Comparison of ENCODE assay signal across 8 cellular contexts in the genomic region with DNA sequence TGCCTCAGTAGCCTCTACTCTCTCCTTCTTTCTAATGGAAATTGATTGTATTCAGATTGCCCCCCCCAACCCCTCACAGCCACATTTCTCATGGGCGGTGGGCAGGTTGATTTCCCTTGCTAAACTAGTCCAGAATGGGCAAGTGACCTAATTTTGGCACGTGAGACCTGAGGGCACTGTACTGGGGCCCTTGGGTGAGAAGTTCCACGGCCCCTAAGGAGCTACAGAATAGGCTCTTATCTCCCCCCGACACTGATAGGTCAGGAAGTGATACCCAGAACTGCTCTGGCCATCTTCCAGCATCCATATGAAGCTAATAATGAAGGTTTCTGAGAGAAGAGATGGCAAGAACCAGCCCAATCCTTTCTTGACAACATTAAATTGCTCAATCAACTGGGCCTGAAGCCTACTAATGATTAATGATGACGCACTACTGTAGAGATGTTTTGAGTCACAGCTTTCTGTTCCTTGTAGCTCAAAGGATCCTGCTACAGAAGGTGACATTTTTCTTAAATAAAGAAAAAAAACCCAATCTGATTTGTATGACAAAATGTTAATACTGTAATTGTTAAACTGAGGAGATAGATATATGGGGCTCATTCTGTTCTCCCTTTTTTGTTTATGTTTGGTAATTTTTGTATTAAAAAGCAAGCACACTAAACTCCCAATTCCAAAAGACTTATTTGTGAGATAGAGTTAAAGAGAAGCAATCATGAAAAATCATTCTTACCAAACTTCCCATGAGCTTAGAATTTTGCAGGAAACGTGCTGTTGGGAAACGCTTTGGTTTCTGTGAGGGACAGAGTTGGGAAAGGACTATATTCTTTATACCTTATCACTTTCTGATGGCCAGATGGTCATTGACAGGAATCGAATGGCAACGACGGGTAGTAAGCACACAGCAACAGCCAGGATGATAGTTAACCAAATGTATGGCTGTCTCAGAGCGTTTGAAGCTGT. TPM values are rescaled to one million over a fixed set of nuclear protein-coding genes. Genes with fewer than 3 reads are reported as not detected.
DNase-seq lines count a peak whose midpoint lies in the region; ATAC-seq and TF ChIP-seq lines count a peak whose summit lies in the region.

No MANE protein-coding gene starts in this region.

- ATAC-seq in GM18511 (IDR thresholded peaks at IDR 0.05; ENCODE audit: unreplicated experiment) (peak; percentile 99), HG02678 (IDR thresholded peaks at IDR 0.05; ENCODE audit: unreplicated experiment) (peak; percentile 92), RWPE2 (ENCODE audit: low read depth) (peak; percentile 91)

- no peak overlapping the region for H2BK5ac ChIP-seq in mesenchymal stem cell (ENCODE audit: low read depth, low read length, poor library complexity, severe bottlenecking)

- no peak overlapping the region for H3K18ac ChIP-seq in mesenchymal stem cell (ENCODE audit: low read depth in 1 of 2, low read length in 2 of 2)

- peaks cover 7% of the 10 kb centered on the region; the same call in 1 of the 2 replicates for H3K36me3 ChIP-seq in RWPE2 (ENCODE audit: low read depth)
- peaks cover 36 to 67% of the 10 kb centered on the region in 2 experiments for H3K36me3 ChIP-seq in mesenchymal stem cell (ENCODE audit: control insufficient read depth in 1 of 2, insufficient read depth in 2 of 2, low read depth in 1 of 2, low read length in 2 of 2)

- no peak overlapping the region for H2AK5ac ChIP-seq in mesenchymal stem cell (ENCODE audit: low read length, severe bottlenecking)

- no peak overlapping the region for H3K14ac ChIP-seq in mesenchymal stem cell (ENCODE audit: low read length in 2 of 2)

- no peak overlapping the region for H3K23ac ChIP-seq in mesenchymal stem cell (ENCODE audit: low read length in 2 of 2)

- H3K9ac ChIP-seq in mesenchymal stem cell (ENCODE audit: low read length), result peak overlapping the region; percentile 78

- no peak overlapping the region for H2AFZ ChIP-seq in mesenchymal stem cell (ENCODE audit: low read depth, low read length)

- TF ChIP-seq CTCF in RWPE2 (IDR thresholded peaks at IDR 0.05; ENCODE audit: poor library complexity, severe bottlenecking), result no peak

- no peak overlapping the region for H2BK15ac ChIP-seq in mesenchymal stem cell (ENCODE audit: low read depth, poor library complexity, severe bottlenecking)

- no peak overlapping the region for H3K4me3 ChIP-seq in RWPE2 (ENCODE audit: severe bottlenecking)
- H3K4me3 ChIP-seq in mesenchymal stem cell (ENCODE audit: insufficient read depth in 1 of 2, low read depth in 1 of 2, low read length in 2 of 2), result peak overlapping the region in 1 of 2 experiments; percentile 31

- H3K4ac ChIP-seq in mesenchymal stem cell (ENCODE audit: low read depth in 1 of 2, low read length in 2 of 2), result no peak overlapping the region

- H2BK120ac ChIP-seq in mesenchymal stem cell (ENCODE audit: low read depth, low read length), result no peak overlapping the region

- H3K9me3 ChIP-seq in RWPE2 (ENCODE audit: severe bottlenecking), result no peaks in the 10 kb centered on the region
- H3K9me3 ChIP-seq in mesenchymal stem cell (ENCODE audit: control insufficient read depth, low read length), result no peaks in the 10 kb centered on the region

- H2BK12ac ChIP-seq in mesenchymal stem cell (ENCODE audit: low read length in 2 of 2), result no peak overlapping the region

- H3K27me3 ChIP-seq in RWPE2 (ENCODE audit: insufficient read depth, poor library complexity, severe bottlenecking) (no peaks in the 10 kb centered on the region), mesenchymal stem cell (ENCODE audit: control insufficient read depth in 1 of 2, insufficient read depth in 1 of 2, low read length in 2 of 2) (no peaks in the 10 kb centered on the region)

- H4K91ac ChIP-seq in mesenchymal stem cell (ENCODE audit: low read length), result no peak overlapping the region

- 88% methylated on average over 9 of the region's 11 CpGs for WGBS in mesenchymal stem cell

- peaks cover 10% of the 10 kb centered on the region for H3K4me1 ChIP-seq in RWPE2 (ENCODE audit: insufficient read depth, poor library complexity, severe bottlenecking)
- peaks cover 2% of the 10 kb centered on the region for H3K4me1 ChIP-seq in mesenchymal stem cell (ENCODE audit: control insufficient read depth, insufficient read depth, low read depth, low read length)

- H4K8ac ChIP-seq in mesenchymal stem cell (ENCODE audit: low read length), result no peak overlapping the region

- peaks cover 21% of the 10 kb centered on the region for H3K79me1 ChIP-seq in mesenchymal stem cell (replicated peaks; ENCODE audit: low read length, poor library complexity, severe bottlenecking)

- DNase-seq in RWPE2 (ENCODE audit: low spot score), result no peak
- DNase-seq in mesenchymal stem cell, result no peak
- no peak for DNase-seq in SW 1271 (lab: John Stamatoyannopoulos, UW)
- no peak for DNase-seq in NK-92 (lab: John Stamatoyannopoulos, UW; ENCODE audit: unreplicated experiment)
- DNase-seq in NCI-H2196 treated with DMSO at 0.1 percent for 48 hours (lab: John Stamatoyannopoulos, UW; ENCODE audit: unreplicated experiment), result no peak
- no peak for DNase-seq in activated T-cell treated with anti-CD3 and anti-CD28 coated beads for 4 hours

- peak overlapping the region; percentile 45 for H3K27ac ChIP-seq in RWPE2 (ENCODE audit: poor library complexity, severe bottlenecking)
- H3K27ac ChIP-seq in mesenchymal stem cell (ENCODE audit: low read length, poor library complexity, severe bottlenecking), result no peak overlapping the region

- no peak overlapping the region for H3K4me2 ChIP-seq in mesenchymal stem cell (ENCODE audit: low read length, poor library complexity, severe bottlenecking)

RNA-seq across cellular contexts. Expression of gene NARS1, which starts 28.2 kb away (rescaled TPM):
- 119 TPM for polyA plus RNA-seq in mesenchymal stem cell (2013, experiment 1 of 2)
- 117 TPM for polyA plus RNA-seq in mesenchymal stem cell (2013, experiment 2 of 2)
